In genomic region chr2:238169021-238169707, GRCh38 we compare ENCODE assay signal across 9 cellular contexts. TPM values are rescaled to one million over a fixed set of nuclear protein-coding genes. Genes with fewer than 3 reads are reported as not detected.
DNase-seq lines count a peak whose midpoint lies in the region; ATAC-seq and TF ChIP-seq lines count a peak whose summit lies in the region.
"Had no signal": no experiment of that assay in that cellular context is flagged by ENCODE, and none has a peak within 500 bp of the region (broad histone marks: within the 10 kb centered on the region; RNA-seq: fewer than 3 reads in every experiment).

No MANE protein-coding gene starts in this region.

- H3K36me3 Mint-ChIP-seq in stimulated activated naive CD8-positive, alpha-beta T cell treated with anti-CD3 and anti-CD28 coated beads, Interleukin-15, Interleukin-2, amounts not matched to agents 100 ng/mL and 50 ng/mL, for 24 hours (ENCODE audit: low read depth): peaks cover 47% of the 10 kb centered on the region
- peaks cover 16 to 46% (median 35%) of the 10 kb centered on the region in 3 experiments for H3K36me3 Mint-ChIP-seq in H9 (ENCODE audit: insufficient read depth in 1 of 3, low read depth in 3 of 3)

- no peaks in the 10 kb centered on the region for H3K9me3 Mint-ChIP-seq in stimulated activated naive CD8-positive, alpha-beta T cell treated with anti-CD3 and anti-CD28 coated beads, Interleukin-15, Interleukin-2, amounts not matched to agents 100 ng/mL and 50 ng/mL, for 24 hours
- peaks cover 0 to 4% of the 10 kb centered on the region in 2 experiments; a peak in 1 of 5 replicates for H3K9me3 Mint-ChIP-seq in H9

- in situ Hi-C loops in mammary epithelial cell (cut with MboI; ENCODE audit: low sequenced_read_pairs in 2 of 2): no loop called here

- no peak overlapping the region for H2BK120ac ChIP-seq in H9 (ENCODE audit: low read depth, low read length, poor library complexity, severe bottlenecking)

- H2AFZ ChIP-seq in mammary epithelial cell (ENCODE audit: low read depth, low read length): no peak overlapping the region
- H2AFZ ChIP-seq in H9 (ENCODE audit: low read length): no peak overlapping the region

- H3T11ph ChIP-seq in H9 (ENCODE audit: low read length): no peak overlapping the region

- H4K5ac ChIP-seq in H9 (ENCODE audit: insufficient read length, low read depth, low read length): no peak overlapping the region

- no peak overlapping the region for H2BK5ac ChIP-seq in H9 (ENCODE audit: insufficient read length, low read length)

- TF ChIP-seq CTCF in mammary epithelial cell (conservative IDR thresholded peaks at IDR 0.05 in 1 of 2, IDR thresholded peaks at IDR 0.05 in 1 of 2; ENCODE audit: extremely low read depth in 1 of 2, insufficient read depth in 1 of 2, low read depth in 1 of 2, low read length in 2 of 2) (no peak), left lung (IDR thresholded peaks at IDR 0.05) (no peak), H9 (conservative IDR thresholded peaks at IDR 0.05) (no peak)

- no peak overlapping the region for H3K56ac ChIP-seq in H9 (ENCODE audit: insufficient read length, low read depth, low read length)

- H3K27me3 Mint-ChIP-seq in stimulated activated naive CD8-positive, alpha-beta T cell treated with anti-CD3 and anti-CD28 coated beads, Interleukin-15, Interleukin-2, amounts not matched to agents 100 ng/mL and 50 ng/mL, for 24 hours: peaks cover 11% of the 10 kb centered on the region
- peaks cover 18% of the 10 kb centered on the region for H3K27me3 Mint-ChIP-seq in H9 (ENCODE audit: low read depth)

- no peak overlapping the region for H2BK15ac ChIP-seq in H9 (ENCODE audit: low read depth, low read length)

- H3K9ac ChIP-seq in mammary epithelial cell (ENCODE audit: insufficient read depth, low read length): no peak overlapping the region
- H3K9ac ChIP-seq in H9 (ENCODE audit: extremely low read depth, insufficient read length, low read length): no peak overlapping the region

- H2AK5ac ChIP-seq in H9 (ENCODE audit: insufficient read length, low read length): no peak overlapping the region

- no peaks in the 10 kb centered on the region for H4K20me1 ChIP-seq in mammary epithelial cell (ENCODE audit: insufficient read depth, low read length)
- H4K20me1 ChIP-seq in H9 (ENCODE audit: control insufficient read depth, insufficient read depth, insufficient read length): no peaks in the 10 kb centered on the region

- intact Hi-C loops in mammary epithelial cell (cut with micrococcal nuclease) (loop anchor here (1.0 to 5.0 kb wide), 3 partner anchors 109 to 311 kb away; partner anchors contain the start of gene UBE2F), left lung (cut with DNase I) (no loop called here)

- H3K9me3 ChIP-seq in mammary epithelial cell (replicated peaks; ENCODE audit: insufficient read depth, low read length) (no peaks in the 10 kb centered on the region), left lung (no peaks in the 10 kb centered on the region), H9 (ENCODE audit: control insufficient read depth, low read depth, low read length) (no peaks in the 10 kb centered on the region)

- H3K27ac Mint-ChIP-seq in stimulated activated naive CD8-positive, alpha-beta T cell treated with anti-CD3 and anti-CD28 coated beads, Interleukin-15, Interleukin-2, amounts not matched to agents 100 ng/mL and 50 ng/mL, for 24 hours: peak overlapping the region; percentile 63
- H3K27ac Mint-ChIP-seq in H9: no peak overlapping the region; a peak in 1 of 7 replicates

- H3K23me2 ChIP-seq in H9 (ENCODE audit: insufficient read length, low read depth, low read length, poor library complexity, severe bottlenecking): no peaks in the 10 kb centered on the region

- H3K27ac ChIP-seq in mammary epithelial cell (ENCODE audit: insufficient read depth, low read depth, low read length): peak overlapping the region; percentile 79
- peak overlapping the region in 1 of 2 donors; percentile 43 for H3K27ac ChIP-seq in left lung
- no peak overlapping the region for H3K27ac ChIP-seq in H9 (ENCODE audit: insufficient read length, low read depth, low read length)

- no peak overlapping the region for H4K91ac ChIP-seq in H9 (ENCODE audit: insufficient read length, low read depth, low read length)

- dilution Hi-C loops in mammary epithelial cell (cut with HindIII; ENCODE audit: low sequenced_read_pairs): no loop called here

- H3K4me1 ChIP-seq in mammary epithelial cell (ENCODE audit: insufficient read depth, low read length) (peaks cover 28% of the 10 kb centered on the region), left lung (peaks cover 0 to 13% of the 10 kb centered on the region in 2 donors), H9 (ENCODE audit: insufficient read depth, low read length) (no peaks in the 10 kb centered on the region)

- no peak for DNase-seq in stimulated activated naive CD8-positive, alpha-beta T cell treated with anti-CD3 and anti-CD28 coated beads, Interleukin-15, Interleukin-2, amounts not matched to agents 100 U/mL and 50 U/mL, for 24 hours
- DNase-seq in mammary epithelial cell (peak; percentile 17), left lung (no peak), NCI-H1930 (lab: John Stamatoyannopoulos, UW) (no peak), activated gamma-delta T cell treated with Interleukin-2 at 50 U/mL for 16 hours (no peak), H9 (no peak)
- DNase-seq: activated effector memory CD4-positive, alpha-beta T cell treated with Interleukin-2 at 50 U/mL for 16 hours had no signal

- H3K18ac ChIP-seq in H9 (ENCODE audit: insufficient read length, low read depth, low read length): no peak overlapping the region

- H3K27me3 ChIP-seq in mammary epithelial cell (ENCODE audit: insufficient read depth, low read length) (no peaks in the 10 kb centered on the region), left lung (peaks cover 2 to 13% of the 10 kb centered on the region in 2 donors), H9 (ENCODE audit: insufficient read depth, low read length) (peaks cover 2% of the 10 kb centered on the region; the same call in 1 of the 2 replicates)

- H3K4me3 Mint-ChIP-seq in stimulated activated naive CD8-positive, alpha-beta T cell treated with anti-CD3 and anti-CD28 coated beads, Interleukin-15, Interleukin-2, amounts not matched to agents 100 ng/mL and 50 ng/mL, for 24 hours: no peak overlapping the region
- H3K4me3 Mint-ChIP-seq in H9: no peak overlapping the region

- no peak overlapping the region for H3K14ac ChIP-seq in H9 (ENCODE audit: insufficient read depth, low read length)

- H3K4ac ChIP-seq in H9 (ENCODE audit: low read depth, low read length): no peak overlapping the region

- BruUV-seq in mammary epithelial cell (replicated peaks; lab: Mats Ljungman, UMichigan): TSS peak; percentile 87

- no peak for ATAC-seq in stimulated activated naive CD8-positive, alpha-beta T cell treated with anti-CD3 and anti-CD28 coated beads, Interleukin-15, Interleukin-2, amounts not matched to agents 100 U/mL and 50 U/mL, for 24 hours
- ATAC-seq in left lung (peak; percentile 24), HG02763 (IDR thresholded peaks at IDR 0.05; ENCODE audit: unreplicated experiment) (no peak)

- H4K8ac ChIP-seq in H9 (replicated peaks; ENCODE audit: insufficient read length, low read depth, low read length): no peak overlapping the region

- H2BK20ac ChIP-seq in H9 (ENCODE audit: low read depth, low read length, poor library complexity, severe bottlenecking): no peak overlapping the region

- no peak overlapping the region for H3K4me3 ChIP-seq in mammary epithelial cell (replicated peaks in 1 of 3; ENCODE audit: insufficient read depth in 1 of 3, low read depth in 2 of 3, low read length in 3 of 3)
- no peak overlapping the region for H3K4me3 ChIP-seq in left lung

- no peak overlapping the region for H3K23ac ChIP-seq in H9 (ENCODE audit: insufficient read length, low read depth, low read length)

- H3K4me1 Mint-ChIP-seq in stimulated activated naive CD8-positive, alpha-beta T cell treated with anti-CD3 and anti-CD28 coated beads, Interleukin-15, Interleukin-2, amounts not matched to agents 100 ng/mL and 50 ng/mL, for 24 hours (ENCODE audit: low read depth): peaks cover 3% of the 10 kb centered on the region
- no peaks in the 10 kb centered on the region for H3K4me1 Mint-ChIP-seq in H9

- WGBS in mammary epithelial cell (ENCODE audit: low coverage, missing lambda C conversion rate): 62% methylated on average over 6 of the region's 6 CpGs
- no CpG with 5 or more reads among the region's 6 CpGs for WGBS in H9 (ENCODE audit: extremely low coverage, insufficient read length, low lambda C conversion rate)

- H2BK12ac ChIP-seq in H9 (ENCODE audit: insufficient read length, low read depth, low read length): no peak overlapping the region

- H3K79me1 ChIP-seq in H9 (ENCODE audit: insufficient read depth, low read depth, low read length, poor library complexity, severe bottlenecking): no peaks in the 10 kb centered on the region

- H3K36me3 ChIP-seq in mammary epithelial cell (ENCODE audit: insufficient read depth, low read length): peaks cover 6% of the 10 kb centered on the region
- peaks cover 0 to 75% of the 10 kb centered on the region in 2 donors for H3K36me3 ChIP-seq in left lung

- CTCF ChIA-PET in mammary epithelial cell (lab: Charles Lee; ENCODE audit: low non-redundant PET): no interaction called here

- H3K4me2 ChIP-seq in mammary epithelial cell (ENCODE audit: insufficient read depth, low read depth, low read length): peak overlapping the region; percentile 31
- no peak overlapping the region for H3K4me2 ChIP-seq in H9 (ENCODE audit: insufficient read depth, insufficient read length, low read length)

- H3K79me2 ChIP-seq in mammary epithelial cell (ENCODE audit: insufficient read depth, low read length) (peaks cover 7% of the 10 kb centered on the region), H9 (ENCODE audit: insufficient read depth, low read length) (no peaks in the 10 kb centered on the region)

RNA-seq across cellular contexts. Expression of gene ERFE, which starts 10.4 kb away (rescaled TPM):
- total RNA-seq in mammary epithelial cell (1 to 10 TPM; 1.0 to 3.2 TPM), left lung (1 to 10 TPM in 1 of 2 donors, under 1 TPM in 1; 0.68 to 1.4 TPM), H9 (2021) (2.0 and 2.1 TPM in 2 replicates)
- 0.60 TPM for polyA plus RNA-seq in mammary epithelial cell
- 10.0 TPM for polyA minus RNA-seq in mammary epithelial cell

RNA-seq across cellular contexts. Expression of gene KLHL30, which starts 30.7 kb away (rescaled TPM):
- total RNA-seq in mammary epithelial cell: under 1 TPM; 0.24 to 0.83 TPM
- 0.01 TPM for polyA plus RNA-seq in mammary epithelial cell
- polyA minus RNA-seq in mammary epithelial cell: not detected
- 1 to 10 TPM in 1 of 2 donors, under 1 TPM in 1; 0.96 to 1.0 TPM for total RNA-seq in left lung
- not detected in 2 replicates for total RNA-seq in H9 (2021)

RNA-seq across cellular contexts. Expression of gene ILKAP, which starts 34.3 kb away (rescaled TPM):
- total RNA-seq in mammary epithelial cell (10 to 100 TPM; 16.7 to 52.7 TPM), left lung (10 to 100 TPM; 30.6 to 40.5 TPM), H9 (2021) (40.3 and 41.5 TPM in 2 replicates)
- polyA plus RNA-seq in mammary epithelial cell: 34.1 TPM
- 41.5 TPM for polyA minus RNA-seq in mammary epithelial cell
